ENCODE assay signal across 8 cellular contexts in the genomic region with DNA sequence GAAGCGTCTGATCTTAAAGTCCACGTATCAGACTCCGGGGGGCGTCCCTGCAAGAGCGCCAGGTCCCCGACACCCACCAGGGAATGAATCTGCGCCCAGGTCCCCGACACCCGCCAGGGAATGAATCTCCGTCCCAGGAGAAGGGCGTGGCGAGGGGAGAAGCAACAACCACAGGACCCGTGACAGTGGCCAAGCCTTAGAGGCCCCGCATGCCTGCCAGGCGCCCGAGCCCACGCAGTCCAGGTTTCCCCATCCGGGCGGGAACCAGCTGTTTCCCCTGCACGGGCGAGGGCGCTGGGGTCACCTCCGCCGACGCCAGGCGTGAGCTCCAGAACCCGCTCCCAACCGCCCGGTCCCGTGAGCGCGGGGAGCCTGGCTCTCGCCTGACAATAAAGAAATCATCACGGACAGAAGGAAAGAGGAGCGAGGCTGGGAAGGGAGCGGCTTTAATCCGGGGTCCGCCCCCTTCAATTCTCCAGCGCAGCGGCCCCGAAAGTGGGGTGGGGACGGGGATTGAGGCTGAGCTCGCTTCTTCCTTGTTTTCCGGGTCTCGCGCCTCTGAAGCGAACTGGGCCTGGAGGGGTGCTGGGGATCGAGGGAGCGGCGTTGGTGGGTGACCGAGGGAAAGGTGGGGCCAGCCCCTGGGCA. TPM values are rescaled to one million over a fixed set of nuclear protein-coding genes. Genes with fewer than 3 reads are reported as not detected.
DNase-seq lines count a peak whose midpoint lies in the region; TF ChIP-seq lines count a peak whose summit lies in the region.

No MANE protein-coding gene starts in this region.

- H3K27ac ChIP-seq in HEK293 (ENCODE audit: extremely low read depth, low read depth, low read length) (no peak overlapping the region; the same call in 1 of the 2 replicates), liver (ENCODE audit: low read depth in 1 of 2, low read length in 2 of 2) (no peak overlapping the region), tibial artery (peak overlapping the region; percentile 14 to 35)

- intact Hi-C loops in MCF 10A (cut with micrococcal nuclease) = no loop called here
- intact Hi-C loops in tibial artery (cut with DNase I; ENCODE audit: low total_unique reads) = loop anchor here (2.0 kb wide), 1 partner anchor 343 kb away; no protein-coding TSS in a partner anchor

- peaks cover 4% of the 10 kb centered on the region for H3K4me1 ChIP-seq in HEK293 (ENCODE audit: control insufficient read depth, insufficient read depth, low read length)
- H3K4me1 ChIP-seq in liver (ENCODE audit: control insufficient read depth in 4 of 4, insufficient read depth in 4 of 4, low read length in 3 of 4) = peaks cover 10 to 23% (median 19%) of the 10 kb centered on the region in 4 donors
- peaks cover 0 to 34% (median 26%) of the 10 kb centered on the region in 4 donors for H3K4me1 ChIP-seq in tibial artery

- no peaks in the 10 kb centered on the region for H3K36me3 ChIP-seq in HEK293 (ENCODE audit: control insufficient read depth in 2 of 2, insufficient read depth in 1 of 2, low read length in 2 of 2)
- H3K36me3 ChIP-seq in liver (ENCODE audit: control insufficient read depth in 4 of 4, insufficient read depth in 3 of 4, low read depth in 1 of 4, low read length in 3 of 4) = no peaks in the 10 kb centered on the region
- no peaks in the 10 kb centered on the region for H3K36me3 ChIP-seq in tibial artery

- BruUV-seq in MCF 10A (replicated peaks; lab: Mats Ljungman, UMichigan) = no TSS peak

- CTCF ChIA-PET in HEK293 (lab: Yijun Ruan, JAX) (interaction anchor here (0.6 to 2.2 kb wide), 13 partner anchors 8 to 708 kb away, joined by 3 to 10 read pairs (median 4); no protein-coding TSS in a partner anchor), MCF 10A (lab: Yijun Ruan, JAX) (interaction anchor here (0.5 kb wide), 1 partner anchor 106 kb away, joined by 3 read pairs; no protein-coding TSS in a partner anchor)

- no peaks in the 10 kb centered on the region for H3K4me1 Mint-ChIP-seq in MCF 10A (ENCODE audit: insufficient read depth, unreplicated experiment)

- H3K4me3 Mint-ChIP-seq in MCF 10A (ENCODE audit: unreplicated experiment) = peak overlapping the region; percentile 62

- H3K9me3 Mint-ChIP-seq in MCF 10A (ENCODE audit: unreplicated experiment) = no peaks in the 10 kb centered on the region

- H3K4me3 ChIP-seq in HEK293 (ENCODE audit: low read depth, low read length) (peak overlapping the region; percentile 29), liver (ENCODE audit: low read depth in 1 of 3, low read length in 3 of 3) (peak overlapping the region in 2 of 3 donors; percentile 40 to 53), tibial artery (peak overlapping the region; percentile 49 to 58)

- H3K27me3 ChIP-seq in liver (ENCODE audit: control insufficient read depth in 4 of 4, insufficient read depth in 4 of 4, low read length in 3 of 4) = peaks cover 2 to 10% (median 7%) of the 10 kb centered on the region in 4 donors
- H3K27me3 ChIP-seq in tibial artery = peaks cover 0 to 54% of the 10 kb centered on the region in 2 donors

- no peak overlapping the region for H3K27ac Mint-ChIP-seq in MCF 10A (ENCODE audit: low read depth, unreplicated experiment)

- H3K9ac ChIP-seq in liver (ENCODE audit: low read depth in 1 of 2, low read length in 2 of 2) = no peak overlapping the region

- POLR2A ChIA-PET in HEK293 (lab: Yijun Ruan, JAX) = interaction anchor here (2.0 kb wide), 1 partner anchor 29 kb away, joined by 13 read pairs; a partner anchor contains a TSS
- POLR2A ChIA-PET in MCF 10A (lab: Yijun Ruan, JAX) = interaction anchor here (0.7 to 1.1 kb wide), 2 partner anchors 9 to 112 kb away, joined by 3 read pairs; no protein-coding TSS in a partner anchor

- no peak for TF ChIP-seq RAD21 in liver (IDR thresholded peaks at IDR 0.05)

- no peak for TF ChIP-seq CTCF in HEK293 (tag by site-specific recombination; IDR thresholded peaks at IDR 0.05)
- TF ChIP-seq CTCF in MCF 10A (IDR thresholded peaks at IDR 0.05; ENCODE audit: unreplicated experiment) = no peak
- no peak for TF ChIP-seq CTCF in liver (IDR thresholded peaks at IDR 0.05; ENCODE audit: low read depth, low read length, missing input control)
- no peak for TF ChIP-seq CTCF in tibial artery (IDR thresholded peaks at IDR 0.05)

- no peaks in the 10 kb centered on the region for H3K27me3 Mint-ChIP-seq in MCF 10A (ENCODE audit: insufficient read depth, unreplicated experiment)

- WGBS in liver = 3% methylated on average over 51 of the region's 51 CpGs

- H3K9me3 ChIP-seq in HEK293 (ENCODE audit: control insufficient read depth, insufficient read depth, low read depth, low read length) (no peaks in the 10 kb centered on the region), liver (ENCODE audit: control insufficient read depth in 4 of 4, low read length in 3 of 4) (no peaks in the 10 kb centered on the region), tibial artery (no peaks in the 10 kb centered on the region)

- H3K36me3 Mint-ChIP-seq in MCF 10A (ENCODE audit: insufficient read depth, unreplicated experiment) = no peaks in the 10 kb centered on the region

- peak; percentile 7 for DNase-seq in AG08395 (ENCODE audit: low spot score)
- DNase-seq in MCF 10A (ENCODE audit: unreplicated experiment) = no peak
- DNase-seq in tibial artery = peak in 1 of 2 donors; percentile 68
- no peak for DNase-seq in amniotic stem cell (lab: John Stamatoyannopoulos, UW)
- no peak for DNase-seq in HPDE6-E6E7 (ENCODE audit: extremely low spot score)
- no peak for DNase-seq in glomerular visceral epithelial cell (ENCODE audit: extremely low spot score)

TF ChIP-seq in HEK293, 187 proteins besides CTCF, POLR2A, EP300 and RAD21 (continues in another document):
- TF ChIP-seq ZIC2 (tag by site-specific recombination; IDR thresholded peaks at IDR 0.05) (peak; percentile 33), KLF7 (tag by site-specific recombination; IDR thresholded peaks at IDR 0.05; ENCODE audit: borderline replicate concordance) (0 out of 2 replicates have a peak, but pooled peaks have one; percentile 26), ZNF621 (tag by site-specific recombination; IDR thresholded peaks at IDR 0.05) (no peak), ZNF335 (tag by site-specific recombination; conservative IDR thresholded peaks at IDR 0.05) (peak; percentile 92), ZNF341 (tag by site-specific recombination; IDR thresholded peaks at IDR 0.05; ENCODE audit: low read depth) (peak; percentile 59), ZBTB8A (tag by site-specific recombination; IDR thresholded peaks at IDR 0.05) (peak; percentile 60; the same call in 1 of the 2 replicates), TCF7L2 (IDR thresholded peaks at IDR 0.05; ENCODE audit: borderline replicate concordance, low read depth, low read length) (no peak), ZNF610 (tag by site-specific recombination; IDR thresholded peaks at IDR 0.05; ENCODE audit: borderline replicate concordance) (peak; percentile 83; the same call in 1 of the 2 replicates), SCRT2 (tag by site-specific recombination; IDR thresholded peaks at IDR 0.05) (peak; percentile 47; the same call in 1 of the 2 replicates)
- TF ChIP-seq, protein P1, sequence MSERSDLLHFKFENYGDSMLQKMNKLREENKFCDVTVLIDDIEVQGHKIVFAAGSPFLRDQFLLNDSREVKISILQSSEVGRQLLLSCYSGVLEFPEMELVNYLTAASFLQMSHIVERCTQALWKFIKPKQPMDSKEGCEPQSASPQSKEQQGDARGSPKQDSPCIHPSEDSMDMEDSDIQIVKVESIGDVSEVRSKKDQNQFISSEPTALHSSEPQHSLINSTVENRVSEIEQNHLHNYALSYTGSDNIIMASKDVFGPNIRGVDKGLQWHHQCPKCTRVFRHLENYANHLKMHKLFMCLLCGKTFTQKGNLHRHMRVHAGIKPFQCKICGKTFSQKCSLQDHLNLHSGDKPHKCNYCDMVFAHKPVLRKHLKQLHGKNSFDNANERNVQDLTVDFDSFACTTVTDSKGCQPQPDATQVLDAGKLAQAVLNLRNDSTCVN (tag by site-specific recombination; optimal IDR thresholded peaks at IDR 0.05) = peak; percentile 71

TF ChIP-seq in liver, 16 proteins besides CTCF, POLR2A, EP300 and RAD21:
- TF ChIP-seq FOXA1 (IDR thresholded peaks at IDR 0.05) (no peak), JUND (IDR thresholded peaks at IDR 0.05) (no peak), RXRA (IDR thresholded peaks at IDR 0.05) (no peak)
TF ChIP-seq in liver: peak in this region for 0.

RNA-seq across cellular contexts. Expression of a gene that starts 29.0 kb away (rescaled TPM):
- total RNA-seq in MCF 10A (2022) = 26.9 and 28.1 TPM in 2 replicates
- 10 to 100 TPM in 1 of 2 donors, 1 to 10 TPM in 1; 6.1 to 10.4 TPM for total RNA-seq in liver
- polyA plus RNA-seq in liver = 1 to 10 TPM; 3.6 to 4.2 TPM

Comparison
In these comparisons a context has a peak if more than half of its experiments do, and no peak if none do; other contexts are left out.
1. H3K27ac ChIP-seq: peak in tibial artery (2 of 2); none in HEK293 (single experiment) and liver (0 of 2).
2. Peak in every context shown above with its lines, with median percentiles within 50 percentile points of each other: H3K4me3 ChIP-seq.